9 cellular contexts compared by ENCODE assay signal in genomic region chr17:39754958-39755549, GRCh38. TPM values are rescaled to one million over a fixed set of nuclear protein-coding genes. Genes with fewer than 3 reads are reported as not detected.
DNase-seq lines count a peak whose midpoint lies in the region; ATAC-seq and TF ChIP-seq lines count a peak whose summit lies in the region.
"Had no signal": no experiment of that assay in that cellular context is flagged by ENCODE, and none has a peak within 500 bp of the region (broad histone marks: within the 10 kb centered on the region; RNA-seq: fewer than 3 reads in every experiment).

No MANE protein-coding gene starts in this region.

- in situ Hi-C loops in HAP-1 (cut with MboI; ENCODE audit: low sequenced_read_pairs): no loop called here

- no peaks in the 10 kb centered on the region for H3K9me3 Mint-ChIP-seq in WTC11

- H3K4me1 Mint-ChIP-seq in WTC11: peaks cover 51% of the 10 kb centered on the region

- peaks cover 19% of the 10 kb centered on the region for H3K27me3 Mint-ChIP-seq in WTC11 (ENCODE audit: low read depth)

- ATAC-seq in WTC11 (peak; percentile 9), GM21529 (IDR thresholded peaks at IDR 0.05; ENCODE audit: unreplicated experiment) (no peak), HG02588 (IDR thresholded peaks at IDR 0.05; ENCODE audit: unreplicated experiment) (no peak), HG02884 (IDR thresholded peaks at IDR 0.05; ENCODE audit: unreplicated experiment) (no peak)

- CTCF ChIA-PET in WTC11 (lab: Charles Lee): interaction anchor here (0.6 to 9.2 kb wide), 21 partner anchors 10 to 175 kb away, joined by 3 to 130 read pairs (median 5); partner anchors contain the start of genes ERBB2, MIEN1 and PGAP3

- peaks cover 5% of the 10 kb centered on the region for H3K4me1 ChIP-seq in HAP-1

- H3K4me3 ChIP-seq in HAP-1 (peak overlapping the region; percentile 40), foreskin fibroblast (ENCODE audit: low read depth in 1 of 2, low read length in 2 of 2) (peak overlapping the region; percentile 63 to 68), retinal pigment epithelial cell (ENCODE audit: low read length) (peak overlapping the region; percentile 59)

- TF ChIP-seq CTCF in WTC11 (IDR thresholded peaks at IDR 0.05): no peak
- no peak for TF ChIP-seq CTCF in foreskin fibroblast (IDR thresholded peaks at IDR 0.05; ENCODE audit: low read depth, low read length)
- TF ChIP-seq CTCF in retinal pigment epithelial cell (conservative IDR thresholded peaks at IDR 0.05; ENCODE audit: low read depth, low read length): no peak

- H3K4me3 Mint-ChIP-seq in WTC11: peak overlapping the region; percentile 61

- H3K27me3 ChIP-seq in HAP-1 (ENCODE audit: low read depth): no peaks in the 10 kb centered on the region

- H3K36me3 Mint-ChIP-seq in WTC11: no peaks in the 10 kb centered on the region

- no peaks in the 10 kb centered on the region for H3K36me3 ChIP-seq in HAP-1 (replicated peaks)

- H3K9me3 ChIP-seq in HAP-1: no peaks in the 10 kb centered on the region

- POLR2A ChIA-PET in WTC11 (lab: Charles Lee): interaction anchor here (0.6 to 3.1 kb wide), 6 partner anchors 15 to 428 kb away, joined by 3 to 10 read pairs (median 5); partner anchors contain the start of gene MIEN1

- DNase-seq in HAP-1 (ENCODE audit: low spot score in 2 of 2) (no peak), WTC11 (ENCODE audit: low spot score) (peak; percentile 24), foreskin fibroblast (peak in 1 of 2 donors; percentile 47), retinal pigment epithelial cell (ENCODE audit: low read depth) (no peak), NCI-H1105 treated with DMSO at 0.1 percent for 48 hours (lab: John Stamatoyannopoulos, UW) (no peak)

- peak overlapping the region; percentile 39; the same call in 1 of the 2 replicates for H3K27ac Mint-ChIP-seq in WTC11

TF ChIP-seq in WTC11, 78 proteins besides CTCF, POLR2A, EP300 and RAD21:
- peak; percentile 84 for TF ChIP-seq PRDM15 (CRISPR knock-in tag; IDR thresholded peaks at IDR 0.05)
- no peak for TF ChIP-seq NFYB (CRISPR knock-in tag; conservative IDR thresholded peaks at IDR 0.05; ENCODE audit: low read depth)

RNA-seq across cellular contexts. Expression of gene GRB7, which starts 17.3 kb away (rescaled TPM):
- total RNA-seq in WTC11 (2021): 42.4 to 48.5 TPM (median 44.0 TPM) in 3 replicates
- total RNA-seq: activated CD8-positive, alpha-beta memory T cell treated with anti-CD3 and anti-CD28 coated beads for 36 hours had no signal

RNA-seq across cellular contexts. Expression of gene MIEN1, which starts 24.7 kb away (rescaled TPM):
- 40.6 to 46.7 TPM (median 46.5 TPM) in 3 replicates for total RNA-seq in WTC11 (2021)

RNA-seq across cellular contexts. Expression of gene ERBB2, which starts 55.2 kb away (rescaled TPM):
- 153 to 209 TPM (median 158 TPM) in 3 replicates for total RNA-seq in WTC11 (2021)
